Comparison of ENCODE assay signal across 8 cellular contexts in genomic region chr1:44842763-44843655, GRCh38. TPM values are rescaled to one million over a fixed set of nuclear protein-coding genes. Genes with fewer than 3 reads are reported as not detected.
DNase-seq lines count a peak whose midpoint lies in the region; ATAC-seq and TF ChIP-seq lines count a peak whose summit lies in the region.

TSS of gene PTCH2 (minus strand) at chr1:44843253. CDS start at chr1:44842932, 321 bp downstream.

- intact Hi-C loops in cardiac septum (cut with DNase I) (loop anchor here (5.0 kb wide), 1 partner anchor 144 kb away; the partner anchor contains the start of gene EIF2B3), ovary (cut with DNase I) (loop anchor here in 1 of 4 donors (10.0 kb wide), 1 partner anchor 162 kb away; no protein-coding TSS in a partner anchor)

- 0 to 2% (median 1%) methylated on average over 51 to 75 of the region's 75 CpGs for WGBS in ovary, 3 donors

- ATAC-seq in HG03139 (IDR thresholded peaks at IDR 0.05; ENCODE audit: unreplicated experiment): no peak

- no peak for TF ChIP-seq EP300 in ovary (IDR thresholded peaks at IDR 0.05)

- H3K9me3 ChIP-seq in ovary: no peaks in the 10 kb centered on the region

- TF ChIP-seq POLR2A in ovary (IDR thresholded peaks at IDR 0.05): peak; percentile 67

- peaks cover 14% of the 10 kb centered on the region for H3K4me1 ChIP-seq in ovary (ENCODE audit: insufficient read depth)

- peak within 1 kb of the TSS; percentile 55 for H3K4me3 ChIP-seq in ovary

- peak within 1 kb of the TSS; percentile 32 to 33 for H3K27ac ChIP-seq in ovary

- DNase-seq in AG09319 (ENCODE audit: extremely low read depth, low read depth): peak; percentile 16
- peak; percentile 85 for DNase-seq in GM13977 (ENCODE audit: low spot score)
- peak; percentile 67 to 95 for DNase-seq in NCI-H526 (lab: John Stamatoyannopoulos, UW)
- DNase-seq in amniotic stem cell (lab: John Stamatoyannopoulos, UW): peak; percentile 8
- DNase-seq in cardiac septum (ENCODE audit: low spot score): peak; percentile 80
- peak; percentile 89 to 94 (median 91) for DNase-seq in ovary
- DNase-seq in cortex of kidney (lab: John Stamatoyannopoulos, UW): no peak

- H3K36me3 ChIP-seq in ovary: no peaks in the 10 kb centered on the region

- in situ Hi-C loops in GM13977 (cut with MboI; ENCODE audit: low pct_unique_long_range_greater_than_20kb, low sequenced_read_pairs, unreplicated experiment): loop anchor here (25.0 kb wide), 1 partner anchor 469 kb away; no protein-coding TSS in a partner anchor

- H3K27me3 ChIP-seq in ovary: no peaks in the 10 kb centered on the region

- no peak for TF ChIP-seq CTCF in AG09319 (IDR thresholded peaks at IDR 0.05; ENCODE audit: low read depth, low read length)
- no peak for TF ChIP-seq CTCF in GM13977 (IDR thresholded peaks at IDR 0.05; ENCODE audit: extremely low read depth, insufficient read depth, missing control alignments)
- no peak for TF ChIP-seq CTCF in ovary (IDR thresholded peaks at IDR 0.05)

RNA-seq across cellular contexts. Expression of gene PTCH2, which starts in this region (rescaled TPM):
- total RNA-seq in cardiac septum: 0.35 TPM
- 10 to 100 TPM in 5 of 7 donors, 1 to 10 TPM in 2; 1.8 to 21.2 (median 10.7) TPM for total RNA-seq in ovary
- 10 to 100 TPM in 1 of 2 donors, 1 to 10 TPM in 1; 2.4 to 14.0 TPM for polyA plus RNA-seq in ovary

Comparison
In these comparisons a context has a peak if more than half of its experiments do, and no peak if none do; other contexts are left out.
1. Peak in DNase-seq in cardiac septum; RNA of the gene not detected or under 1 TPM.